In the genomic region with DNA sequence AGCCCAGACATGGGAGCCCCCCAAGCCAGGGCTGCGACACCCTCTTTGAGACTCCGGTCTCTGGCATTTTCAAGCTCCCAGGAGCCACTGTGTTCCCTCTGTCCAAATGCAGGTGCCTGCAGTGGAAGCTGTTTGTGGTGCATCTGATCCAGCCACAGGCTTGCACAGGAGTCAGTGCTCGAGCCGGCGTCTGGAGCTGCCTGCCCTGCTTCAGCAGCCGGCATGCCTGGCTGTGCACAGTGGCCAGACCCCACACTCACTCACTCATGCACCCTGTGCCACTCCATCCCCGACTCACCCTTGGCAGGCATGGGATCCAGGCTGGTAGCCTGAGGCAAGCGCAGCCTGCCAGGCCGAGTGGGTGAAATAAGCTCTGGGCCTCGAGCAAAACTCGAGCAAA, we compare ENCODE assay signal across 29 cellular contexts.
"Had no signal": no experiment of that assay in that cellular context is flagged by ENCODE, and none has a peak within 500 bp of the region (broad histone marks: within the 10 kb centered on the region; RNA-seq: fewer than 3 reads in every experiment).

No MANE protein-coding gene starts in this region.

- H3K27me3 Mint-ChIP-seq: naive B cell; progenitor cell of endocrine pancreas; stimulated activated naive B cell treated with anti-CD40 and anti-IgM and Interleukin-4, amounts not matched to agents 10 μg/mL and 1 μg/mL and 100 μg/mL, for 72 hours; type B pancreatic cell had no signal

- H3K36me3 ChIP-seq: neural progenitor cell, neutrophil, ovary, right lobe of liver, sigmoid colon, stomach, thoracic aorta, thyroid gland, tibial nerve, vagina had no signal

- H2AFZ ChIP-seq: neural progenitor cell, parathyroid adenoma had no signal

- H3K27ac Mint-ChIP-seq: naive B cell; natural killer cell; neural progenitor cell; progenitor cell of endocrine pancreas; stimulated activated effector memory CD8-positive, alpha-beta T cell treated with anti-CD3 and anti-CD28 coated beads, Interleukin-12 subunit alpha, Interleukin-12 subunit beta, amount 100 ng/mL, for 72 hours; stimulated activated naive B cell treated with anti-CD40 and anti-IgM and Interleukin-4, amounts not matched to agents 10 μg/mL and 1 μg/mL and 100 μg/mL, for 72 hours; stimulated activated naive CD8-positive, alpha-beta T cell treated with anti-CD3 and anti-CD28 coated beads, Interleukin-15, Interleukin-2, amounts not matched to agents 100 ng/mL and 50 ng/mL, for 24 hours; type B pancreatic cell had no signal

- H3K4me2 ChIP-seq: neural progenitor cell had no signal

- H3K4me1 Mint-ChIP-seq: naive B cell; stimulated activated effector memory CD8-positive, alpha-beta T cell treated with anti-CD3 and anti-CD28 coated beads, Interleukin-12 subunit alpha, Interleukin-12 subunit beta, amount 100 ng/mL, for 72 hours had no signal

- H3K9ac ChIP-seq: neural progenitor cell, parathyroid adenoma had no signal

- ATAC-seq: natural killer cell; right cardiac atrium; right lobe of liver; stimulated activated effector memory CD8-positive, alpha-beta T cell treated with anti-CD3 and anti-CD28 coated beads, Interleukin-12 subunit alpha, Interleukin-12 subunit beta, amount 100 ng/mL, for 72 hours; stimulated activated naive B cell treated with anti-CD40 and anti-IgM and Interleukin-4, amounts not matched to agents 10 μg/mL and 1 μg/mL and 100 μg/mL, for 72 hours had no signal

- H3K27me3 ChIP-seq: neural progenitor cell, neutrophil, ovary, right lobe of liver, sigmoid colon, stomach, thyroid gland, tibial nerve, vagina had no signal

- H3K27ac ChIP-seq: neural progenitor cell, neutrophil, ovary, parathyroid adenoma, psoas muscle, right lobe of liver, sigmoid colon, stomach, thoracic aorta, thyroid gland, tibial nerve, vagina had no signal

- H3K36me3 Mint-ChIP-seq: naive B cell; natural killer cell; neural progenitor cell; stimulated activated effector memory CD8-positive, alpha-beta T cell treated with anti-CD3 and anti-CD28 coated beads, Interleukin-12 subunit alpha, Interleukin-12 subunit beta, amount 100 ng/mL, for 72 hours; stimulated activated naive B cell treated with anti-CD40 and anti-IgM and Interleukin-4, amounts not matched to agents 10 μg/mL and 1 μg/mL and 100 μg/mL, for 72 hours; type B pancreatic cell had no signal

- H3K9me3 Mint-ChIP-seq: naive B cell; nephron; neural progenitor cell; stimulated activated effector memory CD8-positive, alpha-beta T cell treated with anti-CD3 and anti-CD28 coated beads, Interleukin-12 subunit alpha, Interleukin-12 subunit beta, amount 100 ng/mL, for 72 hours; stimulated activated naive CD8-positive, alpha-beta T cell treated with anti-CD3 and anti-CD28 coated beads, Interleukin-15, Interleukin-2, amounts not matched to agents 100 ng/mL and 50 ng/mL, for 24 hours; type B pancreatic cell had no signal

- H3K4me3 Mint-ChIP-seq: naive B cell; natural killer cell; nephron; neural progenitor cell; stimulated activated effector memory CD8-positive, alpha-beta T cell treated with anti-CD3 and anti-CD28 coated beads, Interleukin-12 subunit alpha, Interleukin-12 subunit beta, amount 100 ng/mL, for 72 hours; stimulated activated naive B cell treated with anti-CD40 and anti-IgM and Interleukin-4, amounts not matched to agents 10 μg/mL and 1 μg/mL and 100 μg/mL, for 72 hours; stimulated activated naive CD8-positive, alpha-beta T cell treated with anti-CD3 and anti-CD28 coated beads, Interleukin-15, Interleukin-2, amounts not matched to agents 100 ng/mL and 50 ng/mL, for 24 hours; type B pancreatic cell had no signal

- DNase-seq: naive B cell; natural killer cell; nucleus accumbens; ovary; psoas muscle; right cardiac atrium; right lobe of liver; sigmoid colon; small intestine; stimulated activated CD4-positive, alpha-beta T cell treated with anti-CD3 and anti-CD28 coated beads, Interleukin-15, amount 100 ng/mL, for 24 hours; stimulated activated CD4-positive, alpha-beta T cell treated with anti-CD3 and anti-CD28 coated beads, Interleukin-2, amount 100 ng/mL, for 24 hours; stimulated activated CD4-positive, alpha-beta T cell treated with anti-CD3 and anti-CD28 coated beads, Interleukin-2, amount 100 ng/mL, for 48 hours; stimulated activated CD4-positive, alpha-beta T cell treated with anti-CD3 and anti-CD28 coated beads, Interleukin-4, amount 100 ng/mL, for 24 hours; stimulated activated naive B cell treated with anti-CD40 and anti-IgM and Interleukin-4, amounts not matched to agents 10 μg/mL and 1 μg/mL and 100 μg/mL, for 72 hours; stimulated activated naive CD4-positive, alpha-beta T cell treated with Interleukin-2 at 50 U/mL for 16 hours; stomach; thyroid gland had no signal

- H3K4me3 ChIP-seq: neural progenitor cell, ovary, psoas muscle, right lobe of liver, sigmoid colon, stomach, thoracic aorta, thyroid gland, tibial nerve, vagina had no signal

- H3K79me2 ChIP-seq: parathyroid adenoma had no signal

- FAIRE-seq: small intestine, urothelium cell line had no signal

- H3K9me3 ChIP-seq: neutrophil, ovary, psoas muscle, right lobe of liver, sigmoid colon, stomach, thoracic aorta, thyroid gland, tibial nerve, vagina had no signal

- H3K4me1 ChIP-seq: psoas muscle, right lobe of liver, vagina had no signal
